17 cellular contexts compared by ENCODE assay signal in genomic region chr7:155203059-155203881, GRCh38.
DNase-seq lines count a peak whose midpoint lies in the region; ATAC-seq, FAIRE-seq and TF ChIP-seq lines count a peak whose summit lies in the region.
"Had no signal": no experiment of that assay in that cellular context is flagged by ENCODE, and none has a peak within 500 bp of the region (broad histone marks: within the 10 kb centered on the region; RNA-seq: fewer than 3 reads in every experiment).

No MANE protein-coding gene starts in this region.

- H3K27me3 Mint-ChIP-seq in activated naive CD8-positive, alpha-beta T cell treated with anti-CD3 and anti-CD28 coated beads, Interleukin-2, amount 10 ng/mL, durations not matched to agents 7 days and 5 days = peaks cover 2% of the 10 kb centered on the region
- no peaks in the 10 kb centered on the region for H3K27me3 Mint-ChIP-seq in activated naive CD8-positive, alpha-beta T cell treated with anti-CD3 and anti-CD28 coated beads for 36 hours
- H3K27me3 Mint-ChIP-seq in activated CD4-positive, alpha-beta memory T cell treated with anti-CD3 and anti-CD28 coated beads, Interleukin-2, amount 10 ng/mL, durations not matched to agents 7 days and 5 days = no peaks in the 10 kb centered on the region
- H3K27me3 Mint-ChIP-seq in stimulated activated memory B cell treated with anti-CD40 and anti-IgM and Interleukin-4, amounts not matched to agents 10 μg/mL and 1 μg/mL and 100 μg/mL, for 72 hours = peaks cover 6% of the 10 kb centered on the region

- CTCF ChIA-PET in activated CD4-positive, alpha-beta memory T cell treated with anti-CD3 and anti-CD28 coated beads, Interleukin-2, amount 10 ng/mL, durations not matched to agents 7 days and 5 days (lab: Charles Lee) = interaction anchor here (4.4 kb wide), 1 partner anchor 95 kb away, joined by 58 read pairs; the partner anchor contains the start of gene INSIG1

- H3K9me3 Mint-ChIP-seq in activated naive CD8-positive, alpha-beta T cell treated with anti-CD3 and anti-CD28 coated beads, Interleukin-2, amount 10 ng/mL, durations not matched to agents 7 days and 5 days = peaks cover 7% of the 10 kb centered on the region
- peaks cover 14% of the 10 kb centered on the region for H3K9me3 Mint-ChIP-seq in activated naive CD8-positive, alpha-beta T cell treated with anti-CD3 and anti-CD28 coated beads for 36 hours
- peaks cover 5% of the 10 kb centered on the region for H3K9me3 Mint-ChIP-seq in activated CD4-positive, alpha-beta memory T cell treated with anti-CD3 and anti-CD28 coated beads, Interleukin-2, amount 10 ng/mL, durations not matched to agents 7 days and 5 days
- H3K9me3 Mint-ChIP-seq in stimulated activated memory B cell treated with anti-CD40 and anti-IgM and Interleukin-4, amounts not matched to agents 10 μg/mL and 1 μg/mL and 100 μg/mL, for 72 hours = peaks cover 15% of the 10 kb centered on the region

- peak overlapping the region; percentile 36 for H3K27ac Mint-ChIP-seq in activated naive CD8-positive, alpha-beta T cell treated with anti-CD3 and anti-CD28 coated beads, Interleukin-2, amount 10 ng/mL, durations not matched to agents 7 days and 5 days
- H3K27ac Mint-ChIP-seq in activated naive CD8-positive, alpha-beta T cell treated with anti-CD3 and anti-CD28 coated beads for 36 hours = no peak overlapping the region
- peak overlapping the region; percentile 59 for H3K27ac Mint-ChIP-seq in activated CD4-positive, alpha-beta memory T cell treated with anti-CD3 and anti-CD28 coated beads, Interleukin-2, amount 10 ng/mL, durations not matched to agents 7 days and 5 days
- H3K27ac Mint-ChIP-seq in stimulated activated memory B cell treated with anti-CD40 and anti-IgM and Interleukin-4, amounts not matched to agents 10 μg/mL and 1 μg/mL and 100 μg/mL, for 72 hours = peak overlapping the region; percentile 35
- H3K27ac Mint-ChIP-seq: naive thymus-derived CD8-positive, alpha-beta T cell had no signal

- no peak for TF ChIP-seq CTCF in kidney (IDR thresholded peaks at IDR 0.05; ENCODE audit: borderline replicate concordance, extremely low read depth, insufficient read depth)

- H3K4me1 ChIP-seq in kidney (ENCODE audit: control insufficient read depth in 1 of 2, insufficient read depth in 1 of 2, low read depth in 1 of 2, low read length in 2 of 2) = peaks cover 0 to 2% of the 10 kb centered on the region in 2 donors

- no peaks in the 10 kb centered on the region for H3K36me3 ChIP-seq in kidney (ENCODE audit: control insufficient read depth in 1 of 2, insufficient read depth in 2 of 2, low read length in 2 of 2)
- H3K36me3 ChIP-seq: brain microvascular endothelial cell had no signal

- no peak for DNase-seq in activated naive CD8-positive, alpha-beta T cell treated with anti-CD3 and anti-CD28 coated beads, Interleukin-2, amount 10 ng/mL, durations not matched to agents 7 days and 5 days
- no peak for DNase-seq in activated naive CD8-positive, alpha-beta T cell treated with anti-CD3 and anti-CD28 coated beads for 36 hours
- DNase-seq in activated CD4-positive, alpha-beta memory T cell treated with anti-CD3 and anti-CD28 coated beads, Interleukin-2, amount 10 ng/mL, durations not matched to agents 7 days and 5 days = no peak
- DNase-seq in kidney (no peak), RCC 7860 (ENCODE audit: low spot score) (no peak)
- DNase-seq: activated CD4-positive, alpha-beta T cell treated with anti-CD3 and anti-CD28 coated beads for 4 hours; brain microvascular endothelial cell; naive thymus-derived CD8-positive, alpha-beta T cell; NCI-H2107; NCI-H748 treated with DMSO at 0.1 percent for 48 hours; stimulated activated CD4-positive, alpha-beta T cell treated with anti-CD3 and anti-CD28 coated beads, Interleukin-2, amount 100 ng/mL, for 48 hours; T1000 had no signal

- FAIRE-seq in kidney (lab: Jason Lieb, UNC) (no peak), RCC 7860 (lab: Jason Lieb, UNC) (no peak)
- FAIRE-seq: HTR-8/SVneo had no signal

- peaks cover 19% of the 10 kb centered on the region for H3K4me1 Mint-ChIP-seq in activated naive CD8-positive, alpha-beta T cell treated with anti-CD3 and anti-CD28 coated beads, Interleukin-2, amount 10 ng/mL, durations not matched to agents 7 days and 5 days
- H3K4me1 Mint-ChIP-seq in activated naive CD8-positive, alpha-beta T cell treated with anti-CD3 and anti-CD28 coated beads for 36 hours = peaks cover 36% of the 10 kb centered on the region
- peaks cover 64% of the 10 kb centered on the region for H3K4me1 Mint-ChIP-seq in activated CD4-positive, alpha-beta memory T cell treated with anti-CD3 and anti-CD28 coated beads, Interleukin-2, amount 10 ng/mL, durations not matched to agents 7 days and 5 days
- peaks cover 57% of the 10 kb centered on the region for H3K4me1 Mint-ChIP-seq in stimulated activated memory B cell treated with anti-CD40 and anti-IgM and Interleukin-4, amounts not matched to agents 10 μg/mL and 1 μg/mL and 100 μg/mL, for 72 hours

- no peak overlapping the region for H3K4me3 Mint-ChIP-seq in activated naive CD8-positive, alpha-beta T cell treated with anti-CD3 and anti-CD28 coated beads, Interleukin-2, amount 10 ng/mL, durations not matched to agents 7 days and 5 days
- no peak overlapping the region for H3K4me3 Mint-ChIP-seq in activated naive CD8-positive, alpha-beta T cell treated with anti-CD3 and anti-CD28 coated beads for 36 hours
- no peak overlapping the region for H3K4me3 Mint-ChIP-seq in activated CD4-positive, alpha-beta memory T cell treated with anti-CD3 and anti-CD28 coated beads, Interleukin-2, amount 10 ng/mL, durations not matched to agents 7 days and 5 days
- H3K4me3 Mint-ChIP-seq in stimulated activated memory B cell treated with anti-CD40 and anti-IgM and Interleukin-4, amounts not matched to agents 10 μg/mL and 1 μg/mL and 100 μg/mL, for 72 hours = no peak overlapping the region

- H3K9ac ChIP-seq in kidney (ENCODE audit: low read length in 2 of 2) = peak overlapping the region in 1 of 2 donors; percentile 40

- intact Hi-C loops in kidney (cut with DNase I) = no loop called here

- peak overlapping the region; percentile 83 to 91 for H3K27ac ChIP-seq in kidney (ENCODE audit: low read depth in 2 of 2, low read length in 2 of 2)
- H3K27ac ChIP-seq: brain microvascular endothelial cell had no signal

- POLR2A ChIA-PET in activated naive CD8-positive, alpha-beta T cell treated with anti-CD3 and anti-CD28 coated beads, Interleukin-2, amount 10 ng/mL, durations not matched to agents 7 days and 5 days (lab: Charles Lee) = interaction anchor here (1.4 to 4.2 kb wide), 2 partner anchors 93 to 94 kb away, joined by 5 to 88 read pairs; partner anchors contain the start of gene INSIG1
- POLR2A ChIA-PET in activated CD4-positive, alpha-beta memory T cell treated with anti-CD3 and anti-CD28 coated beads, Interleukin-2, amount 10 ng/mL, durations not matched to agents 7 days and 5 days (lab: Charles Lee) = interaction anchor here (9.9 kb wide), 1 partner anchor 94 kb away, joined by 305 read pairs; the partner anchor contains the start of gene INSIG1

- H3K36me3 Mint-ChIP-seq in activated naive CD8-positive, alpha-beta T cell treated with anti-CD3 and anti-CD28 coated beads, Interleukin-2, amount 10 ng/mL, durations not matched to agents 7 days and 5 days = peaks cover 7% of the 10 kb centered on the region
- H3K36me3 Mint-ChIP-seq in activated naive CD8-positive, alpha-beta T cell treated with anti-CD3 and anti-CD28 coated beads for 36 hours = peaks cover 12% of the 10 kb centered on the region
- H3K36me3 Mint-ChIP-seq in activated CD4-positive, alpha-beta memory T cell treated with anti-CD3 and anti-CD28 coated beads, Interleukin-2, amount 10 ng/mL, durations not matched to agents 7 days and 5 days (ENCODE audit: low read depth) = peaks cover 9% of the 10 kb centered on the region
- H3K36me3 Mint-ChIP-seq in stimulated activated memory B cell treated with anti-CD40 and anti-IgM and Interleukin-4, amounts not matched to agents 10 μg/mL and 1 μg/mL and 100 μg/mL, for 72 hours = peaks cover 10% of the 10 kb centered on the region
- H3K36me3 Mint-ChIP-seq: naive thymus-derived CD8-positive, alpha-beta T cell had no signal

- ATAC-seq in activated naive CD8-positive, alpha-beta T cell treated with anti-CD3 and anti-CD28 coated beads, Interleukin-2, amount 10 ng/mL, durations not matched to agents 7 days and 5 days (ENCODE audit: low read depth) = no peak
- ATAC-seq in stimulated activated memory B cell treated with anti-CD40 and anti-IgM and Interleukin-4, amounts not matched to agents 10 μg/mL and 1 μg/mL and 100 μg/mL, for 72 hours = no peak
- ATAC-seq in GM18868 (IDR thresholded peaks at IDR 0.05; ENCODE audit: unreplicated experiment) = no peak
- no peak for ATAC-seq in GM18520 (IDR thresholded peaks at IDR 0.05; ENCODE audit: unreplicated experiment)
- ATAC-seq: naive thymus-derived CD8-positive, alpha-beta T cell; right cardiac atrium had no signal

- H3K9me3 ChIP-seq in kidney (ENCODE audit: control insufficient read depth in 1 of 2, low read length in 2 of 2) = no peaks in the 10 kb centered on the region

- no peak overlapping the region for H3K4me3 ChIP-seq in kidney (ENCODE audit: low read length in 2 of 2)
